In the genomic region with DNA sequence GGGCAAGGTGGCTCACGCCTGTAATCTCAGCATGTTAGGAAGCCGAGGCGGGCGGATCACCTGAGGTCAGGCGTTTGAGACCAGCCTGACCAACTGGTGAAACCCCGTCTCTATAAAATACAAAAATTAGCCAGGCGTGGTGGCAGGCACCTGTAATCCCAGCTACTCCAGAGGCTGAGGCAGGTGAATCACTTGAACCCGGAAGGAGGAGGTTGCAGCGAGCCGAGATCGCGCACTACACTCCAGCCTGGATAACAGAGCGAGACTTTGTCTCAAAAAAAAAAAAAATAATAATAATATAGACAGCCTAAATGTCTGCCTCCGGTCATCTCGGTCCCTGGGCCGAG, we compare ENCODE assay signal across 8 cellular contexts. TPM values are rescaled to one million over a fixed set of nuclear protein-coding genes. Genes with fewer than 3 reads are reported as not detected.
DNase-seq lines count a peak whose midpoint lies in the region; ATAC-seq and TF ChIP-seq lines count a peak whose summit lies in the region.
"Not testable (repeated sequence)": the region's sequence is repeated elsewhere in the genome, so short reads cannot be mapped to it uniquely, and the experiment has no call there.

No MANE protein-coding gene starts in this region.

- CTCF ChIA-PET in AG04449 (lab: Yijun Ruan, JAX), result interaction anchor here (5.4 to 14.1 kb wide), 2 partner anchors 14 to 175 kb away, joined by 48 to 518 read pairs; no protein-coding TSS in a partner anchor

- H3K27ac Mint-ChIP-seq in activated T-helper 2 cell treated with anti-CD3 and anti-CD28 coated beads, Interferon-gamma antibody, Interleukin-2, Interleukin-4, amounts not matched to agents 10 μg/mL and 5 μg/mL and 100 μg/mL, durations not matched to agents 14 hours and 24 hours and 36 hours, result peak overlapping the region; percentile 96
- H3K27ac Mint-ChIP-seq in natural killer cell treated with Interleukin-12 subunit alpha and Interleukin-12 subunit beta and Interleukin-15 and Interleukin-18, amount 100 ng/mL, for 72 hours, result peak overlapping the region; percentile 90 to 95
- peak overlapping the region; percentile 99 for H3K27ac Mint-ChIP-seq in stimulated activated effector memory CD8-positive, alpha-beta T cell treated with anti-CD3 and anti-CD28 coated beads, Interleukin-12 subunit alpha, Interleukin-12 subunit beta, amount 100 ng/mL, for 72 hours

- H3K27me3 Mint-ChIP-seq in activated T-helper 2 cell treated with anti-CD3 and anti-CD28 coated beads, Interferon-gamma antibody, Interleukin-2, Interleukin-4, amounts not matched to agents 10 μg/mL and 5 μg/mL and 100 μg/mL, durations not matched to agents 14 hours and 24 hours and 36 hours (ENCODE audit: low read depth); natural killer cell treated with Interleukin-12 subunit alpha and Interleukin-12 subunit beta and Interleukin-15 and Interleukin-18, amount 100 ng/mL, for 72 hours: not testable (repeated sequence)

- H3K4me1 Mint-ChIP-seq in activated T-helper 2 cell treated with anti-CD3 and anti-CD28 coated beads, Interferon-gamma antibody, Interleukin-2, Interleukin-4, amounts not matched to agents 10 μg/mL and 5 μg/mL and 100 μg/mL, durations not matched to agents 14 hours and 24 hours and 36 hours (ENCODE audit: low read depth), result peaks cover 39% of the 10 kb centered on the region
- H3K4me1 Mint-ChIP-seq in natural killer cell treated with Interleukin-12 subunit alpha and Interleukin-12 subunit beta and Interleukin-15 and Interleukin-18, amount 100 ng/mL, for 72 hours (ENCODE audit: low read depth in 2 of 2), result peaks cover 38% of the 10 kb centered on the region in 2 donors
- H3K4me1 Mint-ChIP-seq in stimulated activated effector memory CD8-positive, alpha-beta T cell treated with anti-CD3 and anti-CD28 coated beads, Interleukin-12 subunit alpha, Interleukin-12 subunit beta, amount 100 ng/mL, for 72 hours, result peaks cover 30% of the 10 kb centered on the region

- H3K27ac ChIP-seq in Peyer's patch (peak overlapping the region; percentile 93 to 95 (median 94)), dorsolateral prefrontal cortex (peak overlapping the region; percentile 45 to 98 (median 92))

- peak overlapping the region; percentile 98 for H3K4me3 Mint-ChIP-seq in activated T-helper 2 cell treated with anti-CD3 and anti-CD28 coated beads, Interferon-gamma antibody, Interleukin-2, Interleukin-4, amounts not matched to agents 10 μg/mL and 5 μg/mL and 100 μg/mL, durations not matched to agents 14 hours and 24 hours and 36 hours (ENCODE audit: low read depth)
- H3K4me3 Mint-ChIP-seq in natural killer cell treated with Interleukin-12 subunit alpha and Interleukin-12 subunit beta and Interleukin-15 and Interleukin-18, amount 100 ng/mL, for 72 hours, result peak overlapping the region; percentile 93
- H3K4me3 Mint-ChIP-seq in stimulated activated effector memory CD8-positive, alpha-beta T cell treated with anti-CD3 and anti-CD28 coated beads, Interleukin-12 subunit alpha, Interleukin-12 subunit beta, amount 100 ng/mL, for 72 hours, result peak overlapping the region; percentile 98

- H3K4me1 ChIP-seq in Peyer's patch, result peaks cover 0 to 40% (median 0%) of the 10 kb centered on the region in 4 donors

- intact Hi-C loops in activated T-helper 2 cell treated with anti-CD3 and anti-CD28 coated beads, Interferon-gamma antibody, Interleukin-2, Interleukin-4, amounts not matched to agents 10 μg/mL and 5 μg/mL and 100 μg/mL, durations not matched to agents 14 hours and 24 hours and 36 hours (cut with micrococcal nuclease), result loop anchor here (1.0 to 10.0 kb wide), 4 partner anchors 50 to 535 kb away; a partner anchor contains a TSS
- intact Hi-C loops in dorsolateral prefrontal cortex (cut with DNase I), result loop anchor here in 1 of 2 donors (2.0 to 5.0 kb wide), 2 partner anchors 175 to 360 kb away; no protein-coding TSS in a partner anchor

- POLR2A ChIA-PET in AG04449 (lab: Yijun Ruan, JAX), result interaction anchor here (0.5 to 1.4 kb wide), 3 partner anchors 168 to 240 kb away, joined by 5 to 7 read pairs (median 5); no protein-coding TSS in a partner anchor

- not testable (repeated sequence) for H3K27me3 ChIP-seq in H7 (ENCODE audit: control insufficient read depth, insufficient read depth, low read length); Peyer's patch; dorsolateral prefrontal cortex

- not testable (repeated sequence) for DNase-seq in AG04449 (ENCODE audit: low read depth, low spot score); H7; activated T-helper 2 cell treated with anti-CD3 and anti-CD28 coated beads, Interferon-gamma antibody, Interleukin-2, Interleukin-4, amounts not matched to agents 10 μg/mL and 5 μg/mL and 100 μg/mL, durations not matched to agents 14 hours and 24 hours and 36 hours (ENCODE audit: low spot score); dorsolateral prefrontal cortex; natural killer cell treated with Interleukin-12 subunit alpha and Interleukin-12 subunit beta and Interleukin-15 and Interleukin-18, amount 100 ng/mL, for 72 hours (ENCODE audit: low spot score); stimulated activated effector memory CD8-positive, alpha-beta T cell treated with anti-CD3 and anti-CD28 coated beads, Interleukin-12 subunit alpha, Interleukin-12 subunit beta, amount 100 ng/mL, for 72 hours (ENCODE audit: low spot score in 2 of 2)
- peak in 2 of 3 donors; percentile 64 to 67 for DNase-seq in Peyer's patch

- H3K9me3 ChIP-seq in Peyer's patch, result not testable (repeated sequence)

- H3K4me3 ChIP-seq in AG04449 (ENCODE audit: low read depth, low read length), result peak overlapping the region; percentile 75
- H3K4me3 ChIP-seq in H7 (ENCODE audit: insufficient read depth, low read depth, low read length), result peak overlapping the region; percentile 86
- peak overlapping the region; percentile 67 to 82 (median 78) for H3K4me3 ChIP-seq in Peyer's patch
- H3K4me3 ChIP-seq in dorsolateral prefrontal cortex, result peak overlapping the region; percentile 53 to 98 (median 90)
- peak overlapping the region; percentile 94 for H3K4me3 ChIP-seq in iPS-11a (ENCODE audit: low read depth, low read length)

- not testable (repeated sequence) for TF ChIP-seq CTCF in AG04449 (IDR thresholded peaks at IDR 0.05; ENCODE audit: insufficient read depth, low read length, missing control alignments); Peyer's patch (IDR thresholded peaks at IDR 0.05); dorsolateral prefrontal cortex (IDR thresholded peaks at IDR 0.05 in 54 of 56, conservative IDR thresholded peaks at IDR 0.05 in 2 of 56; ENCODE audit: low read depth in 1 of 56, partially characterized antibody in 56 of 56)

- H3K9me3 Mint-ChIP-seq in activated T-helper 2 cell treated with anti-CD3 and anti-CD28 coated beads, Interferon-gamma antibody, Interleukin-2, Interleukin-4, amounts not matched to agents 10 μg/mL and 5 μg/mL and 100 μg/mL, durations not matched to agents 14 hours and 24 hours and 36 hours; natural killer cell treated with Interleukin-12 subunit alpha and Interleukin-12 subunit beta and Interleukin-15 and Interleukin-18, amount 100 ng/mL, for 72 hours; stimulated activated effector memory CD8-positive, alpha-beta T cell treated with anti-CD3 and anti-CD28 coated beads, Interleukin-12 subunit alpha, Interleukin-12 subunit beta, amount 100 ng/mL, for 72 hours: not testable (repeated sequence)

- not testable (repeated sequence) for H3K36me3 ChIP-seq in H7 (replicated peaks; ENCODE audit: control insufficient read depth, insufficient read depth, low read length); Peyer's patch

- peak in 1 of 2 donors; percentile 6 for TF ChIP-seq POLR2A in Peyer's patch (IDR thresholded peaks at IDR 0.05)

- ATAC-seq in natural killer cell treated with Interleukin-12 subunit alpha and Interleukin-12 subunit beta and Interleukin-15 and Interleukin-18, amount 100 ng/mL, for 72 hours; stimulated activated effector memory CD8-positive, alpha-beta T cell treated with anti-CD3 and anti-CD28 coated beads, Interleukin-12 subunit alpha, Interleukin-12 subunit beta, amount 100 ng/mL, for 72 hours: not testable (repeated sequence)

- H3K36me3 Mint-ChIP-seq in activated T-helper 2 cell treated with anti-CD3 and anti-CD28 coated beads, Interferon-gamma antibody, Interleukin-2, Interleukin-4, amounts not matched to agents 10 μg/mL and 5 μg/mL and 100 μg/mL, durations not matched to agents 14 hours and 24 hours and 36 hours (ENCODE audit: low read depth), result peaks cover 33% of the 10 kb centered on the region
- peaks cover 13% of the 10 kb centered on the region for H3K36me3 Mint-ChIP-seq in natural killer cell treated with Interleukin-12 subunit alpha and Interleukin-12 subunit beta and Interleukin-15 and Interleukin-18, amount 100 ng/mL, for 72 hours
- H3K36me3 Mint-ChIP-seq in stimulated activated effector memory CD8-positive, alpha-beta T cell treated with anti-CD3 and anti-CD28 coated beads, Interleukin-12 subunit alpha, Interleukin-12 subunit beta, amount 100 ng/mL, for 72 hours, result peaks cover 42% of the 10 kb centered on the region

RNA-seq across cellular contexts. Expression of a gene that starts 0.6 kb away (rescaled TPM):
- total RNA-seq in H7 (2014; rRNA removed; shearing (Covaris generic)), result 23.0 and 38.4 TPM in 2 replicates
- total RNA-seq in Peyer's patch (10 to 100 TPM; 32.4 to 53.6 (median 42.0) TPM), dorsolateral prefrontal cortex (100 to 1,000 TPM in 7 of 120 experiments, 10 to 100 TPM in 113; 54.3 to 112 (median 74.8) TPM)
- total RNA-seq in activated T-helper 2 cell treated with anti-CD3 and anti-CD28 coated beads, Interferon-gamma antibody, Interleukin-2, Interleukin-4, amounts not matched to agents 10 μg/mL and 5 μg/mL and 100 μg/mL, durations not matched to agents 14 hours and 24 hours and 36 hours, result 58.1 and 69.8 TPM in 2 replicates
- total RNA-seq in natural killer cell treated with Interleukin-12 subunit alpha and Interleukin-12 subunit beta and Interleukin-15 and Interleukin-18, amount 100 ng/mL, for 72 hours, result 10 to 100 TPM; 66.6 to 80.0 TPM

RNA-seq across cellular contexts. Expression of a gene that starts 49.0 kb away (rescaled TPM):
- total RNA-seq in H7 (2014; rRNA removed; shearing (Covaris generic)), result 151 and 240 TPM in 2 replicates
- total RNA-seq in Peyer's patch (100 to 1,000 TPM in 2 of 4 donors, 10 to 100 TPM in 2; 58.6 to 181 (median 115) TPM), dorsolateral prefrontal cortex (100 to 1,000 TPM; 120 to 287 (median 172) TPM)
- total RNA-seq in activated T-helper 2 cell treated with anti-CD3 and anti-CD28 coated beads, Interferon-gamma antibody, Interleukin-2, Interleukin-4, amounts not matched to agents 10 μg/mL and 5 μg/mL and 100 μg/mL, durations not matched to agents 14 hours and 24 hours and 36 hours, result 231 and 248 TPM in 2 replicates
- 100 to 1,000 TPM; 200 to 265 TPM for total RNA-seq in natural killer cell treated with Interleukin-12 subunit alpha and Interleukin-12 subunit beta and Interleukin-15 and Interleukin-18, amount 100 ng/mL, for 72 hours

RNA-seq across cellular contexts. Expression of a gene that starts 58.0 kb away (rescaled TPM):
- 1.3 and 2.7 TPM in 2 replicates for total RNA-seq in H7 (2014; rRNA removed; shearing (Covaris generic))
- 10 to 100 TPM in 3 of 4 donors, 1 to 10 TPM in 1; 9.2 to 18.3 (median 14.9) TPM for total RNA-seq in Peyer's patch
- 0.94 and 1.5 TPM in 2 replicates for total RNA-seq in activated T-helper 2 cell treated with anti-CD3 and anti-CD28 coated beads, Interferon-gamma antibody, Interleukin-2, Interleukin-4, amounts not matched to agents 10 μg/mL and 5 μg/mL and 100 μg/mL, durations not matched to agents 14 hours and 24 hours and 36 hours
- total RNA-seq in dorsolateral prefrontal cortex, result 10 to 100 TPM in 27 of 120 experiments, 1 to 10 TPM in 93; 3.8 to 18.1 (median 7.8) TPM
- 1 to 10 TPM in 1 of 2 donors, under 1 TPM in 1; 0.88 to 1.4 TPM for total RNA-seq in natural killer cell treated with Interleukin-12 subunit alpha and Interleukin-12 subunit beta and Interleukin-15 and Interleukin-18, amount 100 ng/mL, for 72 hours
